9 cellular contexts compared by ENCODE assay signal in the genomic region with DNA sequence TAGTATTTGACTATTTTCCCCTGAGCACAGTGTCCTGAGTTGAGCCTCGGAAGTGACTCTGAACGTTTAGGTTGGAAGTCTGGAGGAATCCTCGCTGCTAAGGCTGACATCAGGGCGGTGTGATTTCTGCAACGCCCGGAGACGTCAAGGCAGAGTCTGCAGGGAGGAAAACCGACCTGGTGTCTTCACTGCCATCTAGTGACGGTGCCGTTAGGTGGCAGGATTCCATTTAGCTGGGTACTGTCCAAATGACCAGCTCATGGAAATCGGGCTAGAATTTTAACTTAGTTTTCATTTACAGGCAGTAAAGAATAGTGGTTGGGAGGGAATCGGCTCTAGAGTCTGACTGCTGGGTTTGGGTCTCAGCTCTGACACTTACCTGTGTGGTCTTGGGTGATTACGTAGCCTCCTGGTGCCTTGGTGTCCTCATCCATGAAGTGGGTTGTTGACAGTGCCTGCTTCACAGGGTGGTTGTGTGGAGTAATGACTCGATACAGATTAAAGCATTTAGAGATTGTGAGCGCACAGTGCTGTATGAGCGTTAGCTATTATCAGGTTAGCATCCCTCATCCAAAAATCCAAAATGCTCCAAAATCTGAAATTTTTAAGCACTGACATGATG. TPM values are rescaled to one million over a fixed set of nuclear protein-coding genes. Genes with fewer than 3 reads are reported as not detected.
A peak's percentile ranks its signal among the peaks of the same experiment; 100 is the strongest.
DNase-seq lines count a peak whose midpoint lies in the region; ATAC-seq, FAIRE-seq and TF ChIP-seq lines count a peak whose summit lies in the region.
"Had no signal": no experiment of that assay in that cellular context is flagged by ENCODE, and none has a peak within 500 bp of the region (broad histone marks: within the 10 kb centered on the region; RNA-seq: fewer than 3 reads in every experiment).

No MANE protein-coding gene starts in this region.

- H3K9me3 ChIP-seq in OCI-LY3 (ENCODE audit: insufficient read depth, low read length) (no peaks in the 10 kb centered on the region), liver (ENCODE audit: control insufficient read depth in 4 of 4, low read length in 3 of 4) (no peaks in the 10 kb centered on the region)

- no peak for FAIRE-seq in GM19239 (lab: Jason Lieb, UNC)

- peak; percentile 58 to 70 for TF ChIP-seq RAD21 in liver (IDR thresholded peaks at IDR 0.05)

- H3K9ac ChIP-seq in OCI-LY3 (ENCODE audit: low read length): no peak overlapping the region
- no peak overlapping the region for H3K9ac ChIP-seq in liver (ENCODE audit: low read depth in 1 of 2, low read length in 2 of 2)

- no peak for ATAC-seq in HG02571 (IDR thresholded peaks at IDR 0.05; ENCODE audit: unreplicated experiment)
- ATAC-seq in HG03439 (IDR thresholded peaks at IDR 0.05; ENCODE audit: unreplicated experiment): no peak

- peak; percentile 33 for TF ChIP-seq CTCF in CD14-positive monocyte (IDR thresholded peaks at IDR 0.05)
- TF ChIP-seq CTCF in OCI-LY3 (IDR thresholded peaks at IDR 0.05; ENCODE audit: low read depth, low read length): peak; percentile 68
- peak; percentile 67 for TF ChIP-seq CTCF in cardiac fibroblast (IDR thresholded peaks at IDR 0.05; ENCODE audit: low read depth, low read length)
- TF ChIP-seq CTCF in liver (IDR thresholded peaks at IDR 0.05; ENCODE audit: low read depth, low read length, missing input control): peak; percentile 46

- intact Hi-C loops in CD14-positive monocyte (cut with micrococcal nuclease): no loop called here

- H3K27ac ChIP-seq in OCI-LY3 (ENCODE audit: low read length): no peak overlapping the region
- H3K27ac ChIP-seq in liver (ENCODE audit: low read depth in 1 of 2, low read length in 2 of 2): no peak overlapping the region

- peaks cover 0 to 9% (median 2%) of the 10 kb centered on the region in 7 donors for H3K9me3 Mint-ChIP-seq in CD14-positive monocyte

- peaks cover 21 to 25% (median 25%) of the 10 kb centered on the region in 3 donors for H3K27me3 Mint-ChIP-seq in CD14-positive monocyte (ENCODE audit: low read depth in 3 of 3)

- H3K36me3 Mint-ChIP-seq in CD14-positive monocyte: no peaks in the 10 kb centered on the region
- H3K36me3 Mint-ChIP-seq: mesothelial cell of epicardium had no signal

- no peak overlapping the region; the same call in 1 of the 2 replicates for H2AFZ ChIP-seq in OCI-LY3 (ENCODE audit: low read depth, low read length)

- 20% methylated on average over 16 of the region's 16 CpGs for WGBS in liver

- H3K4me3 ChIP-seq in OCI-LY3 (ENCODE audit: low read length) (no peak overlapping the region), cardiac fibroblast (replicated peaks in 1 of 2; ENCODE audit: low read depth in 2 of 2, low read length in 2 of 2) (no peak overlapping the region), liver (ENCODE audit: low read depth in 1 of 3, low read length in 3 of 3) (no peak overlapping the region)

- peak overlapping the region in 1 of 2 donors; percentile 54 for H3K4me3 Mint-ChIP-seq in CD14-positive monocyte
- H3K4me3 Mint-ChIP-seq: mesothelial cell of epicardium had no signal

- no peaks in the 10 kb centered on the region for H4K20me1 ChIP-seq in OCI-LY3 (ENCODE audit: insufficient read depth, low read length)

- no peak overlapping the region for H3K27ac Mint-ChIP-seq in CD14-positive monocyte
- H3K27ac Mint-ChIP-seq: mesothelial cell of epicardium had no signal

- H3K4me1 ChIP-seq in OCI-LY3 (ENCODE audit: low read length): no peaks in the 10 kb centered on the region
- peaks cover 0 to 6% (median 0%) of the 10 kb centered on the region in 4 donors for H3K4me1 ChIP-seq in liver (ENCODE audit: control insufficient read depth in 4 of 4, insufficient read depth in 4 of 4, low read length in 3 of 4)

- H3K27me3 ChIP-seq in OCI-LY3 (ENCODE audit: low read depth, low read length) (no peaks in the 10 kb centered on the region), liver (ENCODE audit: control insufficient read depth in 4 of 4, insufficient read depth in 4 of 4, low read length in 3 of 4) (peaks cover 0 to 5% (median 0%) of the 10 kb centered on the region in 4 donors)

- H3K4me2 ChIP-seq in OCI-LY3 (ENCODE audit: low read length): peak overlapping the region; percentile 44

- H3K79me2 ChIP-seq in OCI-LY3 (ENCODE audit: low read length): no peaks in the 10 kb centered on the region

- H3K36me3 ChIP-seq in OCI-LY3 (replicated peaks; ENCODE audit: low read depth, low read length): no peaks in the 10 kb centered on the region
- no peaks in the 10 kb centered on the region for H3K36me3 ChIP-seq in liver (ENCODE audit: control insufficient read depth in 4 of 4, insufficient read depth in 3 of 4, low read depth in 1 of 4, low read length in 3 of 4)

- DNase-seq in CD14-positive monocyte (ENCODE audit: low spot score) (no peak), GM19239 (ENCODE audit: insufficient read length, low spot score) (peak; percentile 37), cardiac fibroblast (ENCODE audit: low read depth in 2 of 2) (peak; percentile 63 to 65), cerebellar nuclear complex (lab: John Stamatoyannopoulos, UW) (no peak)

- peaks cover 3% of the 10 kb centered on the region for H3K4me1 Mint-ChIP-seq in CD14-positive monocyte
- H3K4me1 Mint-ChIP-seq: mesothelial cell of epicardium had no signal

TF ChIP-seq in liver, 16 proteins besides CTCF, POLR2A, EP300 and RAD21:
- TF ChIP-seq, protein P1, sequence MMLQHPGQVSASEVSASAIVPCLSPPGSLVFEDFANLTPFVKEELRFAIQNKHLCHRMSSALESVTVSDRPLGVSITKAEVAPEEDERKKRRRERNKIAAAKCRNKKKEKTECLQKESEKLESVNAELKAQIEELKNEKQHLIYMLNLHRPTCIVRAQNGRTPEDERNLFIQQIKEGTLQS (IDR thresholded peaks at IDR 0.05): no peak
- TF ChIP-seq EGR1 (IDR thresholded peaks at IDR 0.05; ENCODE audit: low read depth in 2 of 2) (no peak), JUND (IDR thresholded peaks at IDR 0.05) (no peak), HNF4G (IDR thresholded peaks at IDR 0.05) (no peak), TAF1 (conservative IDR thresholded peaks at IDR 0.05) (no peak), FOXA2 (IDR thresholded peaks at IDR 0.05) (no peak), FOXA1 (IDR thresholded peaks at IDR 0.05) (no peak), GABPA (IDR thresholded peaks at IDR 0.05 in 1 of 2, conservative IDR thresholded peaks at IDR 0.05 in 1 of 2) (no peak), RXRA (IDR thresholded peaks at IDR 0.05) (no peak), NR2F2 (IDR thresholded peaks at IDR 0.05) (no peak), SP1 (IDR thresholded peaks at IDR 0.05) (no peak), YY1 (IDR thresholded peaks at IDR 0.05) (no peak), HNF4A (conservative IDR thresholded peaks at IDR 0.05) (no peak)
- TF ChIP-seq, protein P2, sequence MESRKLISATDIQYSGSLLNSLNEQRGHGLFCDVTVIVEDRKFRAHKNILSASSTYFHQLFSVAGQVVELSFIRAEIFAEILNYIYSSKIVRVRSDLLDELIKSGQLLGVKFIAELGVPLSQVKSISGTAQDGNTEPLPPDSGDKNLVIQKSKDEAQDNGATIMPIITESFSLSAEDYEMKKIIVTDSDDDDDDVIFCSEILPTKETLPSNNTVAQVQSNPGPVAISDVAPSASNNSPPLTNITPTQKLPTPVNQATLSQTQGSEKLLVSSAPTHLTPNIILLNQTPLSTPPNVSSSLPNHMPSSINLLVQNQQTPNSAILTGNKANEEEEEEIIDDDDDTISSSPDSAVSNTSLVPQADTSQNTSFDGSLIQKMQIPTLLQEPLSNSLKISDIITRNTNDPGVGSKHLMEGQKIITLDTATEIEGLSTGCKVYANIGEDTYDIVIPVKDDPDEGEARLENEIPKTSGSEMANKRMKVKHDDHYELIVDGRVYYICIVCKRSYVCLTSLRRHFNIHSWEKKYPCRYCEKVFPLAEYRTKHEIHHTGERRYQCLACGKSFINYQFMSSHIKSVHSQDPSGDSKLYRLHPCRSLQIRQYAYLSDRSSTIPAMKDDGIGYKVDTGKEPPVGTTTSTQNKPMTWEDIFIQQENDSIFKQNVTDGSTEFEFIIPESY (IDR thresholded peaks at IDR 0.05): no peak
- TF ChIP-seq, protein P3, sequence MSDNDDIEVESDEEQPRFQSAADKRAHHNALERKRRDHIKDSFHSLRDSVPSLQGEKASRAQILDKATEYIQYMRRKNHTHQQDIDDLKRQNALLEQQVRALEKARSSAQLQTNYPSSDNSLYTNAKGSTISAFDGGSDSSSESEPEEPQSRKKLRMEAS (IDR thresholded peaks at IDR 0.05): no peak
- TF ChIP-seq, protein P4, sequence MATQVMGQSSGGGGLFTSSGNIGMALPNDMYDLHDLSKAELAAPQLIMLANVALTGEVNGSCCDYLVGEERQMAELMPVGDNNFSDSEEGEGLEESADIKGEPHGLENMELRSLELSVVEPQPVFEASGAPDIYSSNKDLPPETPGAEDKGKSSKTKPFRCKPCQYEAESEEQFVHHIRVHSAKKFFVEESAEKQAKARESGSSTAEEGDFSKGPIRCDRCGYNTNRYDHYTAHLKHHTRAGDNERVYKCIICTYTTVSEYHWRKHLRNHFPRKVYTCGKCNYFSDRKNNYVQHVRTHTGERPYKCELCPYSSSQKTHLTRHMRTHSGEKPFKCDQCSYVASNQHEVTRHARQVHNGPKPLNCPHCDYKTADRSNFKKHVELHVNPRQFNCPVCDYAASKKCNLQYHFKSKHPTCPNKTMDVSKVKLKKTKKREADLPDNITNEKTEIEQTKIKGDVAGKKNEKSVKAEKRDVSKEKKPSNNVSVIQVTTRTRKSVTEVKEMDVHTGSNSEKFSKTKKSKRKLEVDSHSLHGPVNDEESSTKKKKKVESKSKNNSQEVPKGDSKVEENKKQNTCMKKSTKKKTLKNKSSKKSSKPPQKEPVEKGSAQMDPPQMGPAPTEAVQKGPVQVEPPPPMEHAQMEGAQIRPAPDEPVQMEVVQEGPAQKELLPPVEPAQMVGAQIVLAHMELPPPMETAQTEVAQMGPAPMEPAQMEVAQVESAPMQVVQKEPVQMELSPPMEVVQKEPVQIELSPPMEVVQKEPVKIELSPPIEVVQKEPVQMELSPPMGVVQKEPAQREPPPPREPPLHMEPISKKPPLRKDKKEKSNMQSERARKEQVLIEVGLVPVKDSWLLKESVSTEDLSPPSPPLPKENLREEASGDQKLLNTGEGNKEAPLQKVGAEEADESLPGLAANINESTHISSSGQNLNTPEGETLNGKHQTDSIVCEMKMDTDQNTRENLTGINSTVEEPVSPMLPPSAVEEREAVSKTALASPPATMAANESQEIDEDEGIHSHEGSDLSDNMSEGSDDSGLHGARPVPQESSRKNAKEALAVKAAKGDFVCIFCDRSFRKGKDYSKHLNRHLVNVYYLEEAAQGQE (IDR thresholded peaks at IDR 0.05): no peak
TF ChIP-seq in liver: peak in this region for 0.

RNA-seq across cellular contexts. Expression of a gene that starts 35.0 kb away (rescaled TPM):
- polyA plus RNA-seq in CD14-positive monocyte (not detected), liver (not detected)
- under 1 TPM in 1 of 2 donors, not detected in 1; 0.05 TPM for total RNA-seq in liver

Comparison
In these comparisons a context has a peak if more than half of its experiments do, and no peak if none do; other contexts are left out.
1. DNase-seq: peak in GM19239 (single experiment) and cardiac fibroblast (2 of 2); none in CD14-positive monocyte (single experiment) and cerebellar nuclear complex (0 of 2).
2. Peak in every context shown above with its lines, with median percentiles within 50 percentile points of each other: CTCF ChIP-seq.